In genomic region chr10:11176746-11177145, GRCh38 we compare ENCODE assay signal across 9 cellular contexts.
A peak's percentile ranks its signal among the peaks of the same experiment; 100 is the strongest.
DNase-seq lines count a peak whose midpoint lies in the region; ATAC-seq and TF ChIP-seq lines count a peak whose summit lies in the region.
"Had no signal": no experiment of that assay in that cellular context is flagged by ENCODE, and none has a peak within 500 bp of the region (broad histone marks: within the 10 kb centered on the region; RNA-seq: fewer than 3 reads in every experiment).

No MANE protein-coding gene starts in this region.

- DNase-seq in activated CD4-positive, alpha-beta memory T cell treated with anti-CD3 and anti-CD28 coated beads for 36 hours = peak; percentile 72
- DNase-seq in lower lobe of right lung = no peak
- DNase-seq in NCI-H1092 treated with DMSO at 0.1 percent for 48 hours (lab: John Stamatoyannopoulos, UW) = no peak
- DNase-seq in GM19238 (ENCODE audit: insufficient read length, low spot score) = no peak
- no peak for DNase-seq in NCI-H2171 (lab: John Stamatoyannopoulos, UW)
- DNase-seq in brain microvascular endothelial cell = no peak

- H3K27ac ChIP-seq in BLaER1 treated with 17β-estradiol and CSF1 and Interleukin-3, amounts not matched to agents 10 nM and 100 nM = peak overlapping the region; percentile 81 to 100 (median 98)
- H3K27ac ChIP-seq in lower lobe of right lung (peak overlapping the region; percentile 54), brain microvascular endothelial cell (no peak overlapping the region)

- H3K27ac Mint-ChIP-seq in activated CD4-positive, alpha-beta memory T cell treated with anti-CD3 and anti-CD28 coated beads for 36 hours = no peak overlapping the region
- H3K27ac Mint-ChIP-seq: WTC11 had no signal

- peak overlapping the region; percentile 89 for H3K4me3 Mint-ChIP-seq in activated CD4-positive, alpha-beta memory T cell treated with anti-CD3 and anti-CD28 coated beads for 36 hours
- H3K4me3 Mint-ChIP-seq: WTC11 had no signal

- H3K27me3 ChIP-seq in BLaER1 treated with 17β-estradiol and CSF1 and Interleukin-3, amounts not matched to agents 10 nM and 100 nM = no peaks in the 10 kb centered on the region
- H3K27me3 ChIP-seq in lower lobe of right lung (ENCODE audit: low read depth) = no peaks in the 10 kb centered on the region
- no peaks in the 10 kb centered on the region for H3K27me3 ChIP-seq in brain microvascular endothelial cell (replicated peaks)

- CTCF ChIA-PET in activated CD4-positive, alpha-beta memory T cell treated with anti-CD3 and anti-CD28 coated beads for 36 hours (lab: Charles Lee) = interaction anchor here (0.7 to 4.9 kb wide), 5 partner anchors 8 to 118 kb away, joined by 3 to 34 read pairs (median 4); no protein-coding TSS in a partner anchor

- peaks cover 96 to 99% (median 98%) of the 10 kb centered on the region in 10 experiments for H3K4me1 ChIP-seq in BLaER1 treated with 17β-estradiol and CSF1 and Interleukin-3, amounts not matched to agents 10 nM and 100 nM
- H3K4me1 ChIP-seq in lower lobe of right lung = peaks cover 88% of the 10 kb centered on the region

- peaks cover 90% of the 10 kb centered on the region for H3K4me1 Mint-ChIP-seq in activated CD4-positive, alpha-beta memory T cell treated with anti-CD3 and anti-CD28 coated beads for 36 hours (ENCODE audit: low read depth)

- no peak for TF ChIP-seq CTCF in lower lobe of right lung (IDR thresholded peaks at IDR 0.05)
- no peak for TF ChIP-seq CTCF in brain microvascular endothelial cell (IDR thresholded peaks at IDR 0.05; ENCODE audit: low read depth, low read length, missing control alignments)

- peaks cover 21 to 98% (median 84%) of the 10 kb centered on the region in 11 experiments for H3K36me3 ChIP-seq in BLaER1 treated with 17β-estradiol and CSF1 and Interleukin-3, amounts not matched to agents 10 nM and 100 nM
- H3K36me3 ChIP-seq in lower lobe of right lung (peaks cover 35% of the 10 kb centered on the region), brain microvascular endothelial cell (replicated peaks) (no peaks in the 10 kb centered on the region)

- peaks cover 40 to 87% (median 61%) of the 10 kb centered on the region in 11 experiments for H4K20me1 ChIP-seq in BLaER1 treated with 17β-estradiol and CSF1 and Interleukin-3, amounts not matched to agents 10 nM and 100 nM

- peaks cover 0 to 8% (median 5%) of the 10 kb centered on the region in 11 experiments; a peak in 11 of 22 replicates for H3K9me3 ChIP-seq in BLaER1 treated with 17β-estradiol and CSF1 and Interleukin-3, amounts not matched to agents 10 nM and 100 nM (replicated peaks in 1 of 11)
- no peaks in the 10 kb centered on the region for H3K9me3 ChIP-seq in lower lobe of right lung

- H3K4me2 ChIP-seq in BLaER1 treated with 17β-estradiol and CSF1 and Interleukin-3, amounts not matched to agents 10 nM and 100 nM = peak overlapping the region; percentile 92 to 98 (median 95)

- H3K4me3 ChIP-seq in BLaER1 treated with 17β-estradiol and CSF1 and Interleukin-3, amounts not matched to agents 10 nM and 100 nM = peak overlapping the region; percentile 39 to 98 (median 76)
- H3K4me3 ChIP-seq in lower lobe of right lung = peak overlapping the region; percentile 22
- H3K4me3 ChIP-seq in brain microvascular endothelial cell (ENCODE audit: low read depth, low read length) = no peak overlapping the region

- in situ Hi-C loops in brain microvascular endothelial cell (cut with HindIII; ENCODE audit: low pct_ligation_motif_present, low sequenced_read_pairs) = no loop called here

- peak; percentile 15 for ATAC-seq in GM18498 (IDR thresholded peaks at IDR 0.05; ENCODE audit: unreplicated experiment)
- ATAC-seq in lower lobe of right lung = peak; percentile 14 to 34
- ATAC-seq: WTC11 had no signal

- POLR2A ChIA-PET in activated CD4-positive, alpha-beta memory T cell treated with anti-CD3 and anti-CD28 coated beads for 36 hours (lab: Charles Lee) = interaction anchor here (0.7 to 12.3 kb wide), 12 partner anchors 10 to 95 kb away, joined by 3 to 253 read pairs (median 4); no protein-coding TSS in a partner anchor

- H3K9me3 Mint-ChIP-seq in activated CD4-positive, alpha-beta memory T cell treated with anti-CD3 and anti-CD28 coated beads for 36 hours = no peaks in the 10 kb centered on the region
- H3K9me3 Mint-ChIP-seq: WTC11 had no signal

- intact Hi-C loops in activated CD4-positive, alpha-beta memory T cell treated with anti-CD3 and anti-CD28 coated beads for 36 hours (cut with micrococcal nuclease) = loop anchor here (1.0 to 10.0 kb wide), 3 partner anchors 50 to 948 kb away; partner anchors contain the start of gene SEC61A2
- intact Hi-C loops in lower lobe of right lung (cut with DNase I) = no loop called here

- peak overlapping the region; percentile 76 to 99 (median 97) for H3K9ac ChIP-seq in BLaER1 treated with 17β-estradiol and CSF1 and Interleukin-3, amounts not matched to agents 10 nM and 100 nM

- H3K27me3 Mint-ChIP-seq in activated CD4-positive, alpha-beta memory T cell treated with anti-CD3 and anti-CD28 coated beads for 36 hours = no peaks in the 10 kb centered on the region

- peaks cover 79% of the 10 kb centered on the region for H3K36me3 Mint-ChIP-seq in activated CD4-positive, alpha-beta memory T cell treated with anti-CD3 and anti-CD28 coated beads for 36 hours
- H3K36me3 Mint-ChIP-seq: WTC11 had no signal
